In the genomic region with DNA sequence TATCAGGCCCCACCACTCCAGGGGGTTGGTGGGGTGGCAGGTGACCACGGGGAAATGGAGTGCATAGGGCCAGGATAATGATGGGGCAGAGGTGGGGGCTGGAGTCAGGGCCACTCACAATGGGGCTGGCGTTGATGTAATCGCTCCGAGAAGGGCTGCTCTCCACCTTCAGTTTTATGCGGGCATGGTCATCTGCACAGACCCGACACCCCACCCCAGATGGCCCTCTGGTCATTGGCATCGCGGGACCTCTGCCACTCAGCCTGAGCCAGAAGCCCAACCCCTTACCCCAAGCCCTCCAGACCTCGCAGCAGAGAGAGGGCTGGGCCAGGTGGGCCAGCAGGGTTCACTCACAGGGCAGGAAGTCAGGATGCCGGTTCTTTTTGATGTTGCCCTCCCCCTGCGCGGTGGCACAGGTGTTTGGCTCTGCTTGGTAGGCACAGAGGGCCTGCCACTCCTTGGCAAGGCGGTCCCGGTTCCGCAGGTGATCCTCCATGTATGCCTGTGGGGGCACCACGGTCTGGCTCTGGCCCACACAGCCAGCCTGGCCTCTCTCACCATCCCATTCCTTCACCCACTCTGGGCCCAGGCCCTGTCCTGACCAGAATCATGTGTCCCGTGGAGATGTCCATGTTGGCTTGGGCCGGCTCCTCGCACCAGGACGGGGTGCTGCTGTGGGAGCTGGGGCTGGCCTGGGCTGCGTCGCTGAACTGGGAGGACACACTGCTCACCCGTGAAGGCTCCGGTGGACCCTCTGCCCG, we compare ENCODE assay signal across 19 cellular contexts. TPM values are rescaled to one million over a fixed set of nuclear protein-coding genes. Genes with fewer than 3 reads are reported as not detected.
"Had no signal": no experiment of that assay in that cellular context is flagged by ENCODE, and none has a peak within 500 bp of the region (broad histone marks: within the 10 kb centered on the region; RNA-seq: fewer than 3 reads in every experiment).

No MANE protein-coding gene starts in this region.

- H3K27ac Mint-ChIP-seq: mesothelial cell of epicardium, progenitor cell of endocrine pancreas had no signal

- H3K9me3 Mint-ChIP-seq: activated CD4-positive, alpha-beta memory T cell treated with anti-CD3 and anti-CD28 coated beads for 36 hours; mesothelial cell of epicardium had no signal

- H3K4me3 ChIP-seq: adrenal gland, gastroesophageal sphincter, upper lobe of left lung had no signal

- H3K4me3 Mint-ChIP-seq: activated CD4-positive, alpha-beta memory T cell treated with anti-CD3 and anti-CD28 coated beads for 36 hours; mesothelial cell of epicardium had no signal

- ATAC-seq: gastroesophageal sphincter, left ventricle myocardium superior, right cardiac atrium had no signal

- DNase-seq: activated CD4-positive, alpha-beta memory T cell treated with anti-CD3 and anti-CD28 coated beads for 36 hours; activated naive CD4-positive, alpha-beta T cell; central memory CD4-positive, alpha-beta T cell; cortex of kidney; effector memory CD4-positive, alpha-beta T cell; left ventricle myocardium superior; stimulated activated CD4-positive, alpha-beta T cell treated with anti-CD3 and anti-CD28 coated beads, Interleukin-2, amount 100 ng/mL, for 24 hours; stimulated activated naive CD4-positive, alpha-beta T cell treated with Interleukin-2 at 50 U/mL for 16 hours had no signal

- H3K36me3 ChIP-seq: adrenal gland, gastroesophageal sphincter, upper lobe of left lung had no signal

- H3K36me3 Mint-ChIP-seq: activated CD4-positive, alpha-beta memory T cell treated with anti-CD3 and anti-CD28 coated beads for 36 hours; mesothelial cell of epicardium had no signal

- H3K9me3 ChIP-seq: adrenal gland, gastroesophageal sphincter, upper lobe of left lung had no signal

- H3K27me3 ChIP-seq: adrenal gland, upper lobe of left lung had no signal

- H3K27ac ChIP-seq: adrenal gland, epithelial cell of prostate, gastroesophageal sphincter, upper lobe of left lung had no signal

RNA-seq across cellular contexts. Expression of a gene that starts 12.4 kb away (rescaled TPM):
- total RNA-seq: kidney; left ventricle myocardium superior; T-helper 2 cell treated with Interferon-gamma antibody and Interleukin-4, amounts not matched to agents 100 ng/mL and 5 ng/mL, for 36 hours had no signal

RNA-seq across cellular contexts. Expression of a gene that starts 35.7 kb away (rescaled TPM):
- total RNA-seq: activated CD4-positive, alpha-beta memory T cell treated with anti-CD3 and anti-CD28 coated beads for 36 hours; adrenal gland; gastroesophageal sphincter; kidney; left ventricle myocardium superior; mesothelial cell of epicardium; myocyte; progenitor cell of endocrine pancreas; right cardiac atrium; T-helper 2 cell treated with Interferon-gamma antibody and Interleukin-4, amounts not matched to agents 100 ng/mL and 5 ng/mL, for 36 hours; upper lobe of left lung had no signal
- polyA plus RNA-seq: adrenal gland, right cardiac atrium had no signal

RNA-seq across cellular contexts. Expression of a gene that starts 43.8 kb away (rescaled TPM):
- total RNA-seq: activated CD4-positive, alpha-beta memory T cell treated with anti-CD3 and anti-CD28 coated beads for 36 hours; gastroesophageal sphincter; left ventricle myocardium superior; mesothelial cell of epicardium; progenitor cell of endocrine pancreas; right cardiac atrium; T-helper 2 cell treated with Interferon-gamma antibody and Interleukin-4, amounts not matched to agents 100 ng/mL and 5 ng/mL, for 36 hours; temporal lobe had no signal
- polyA plus RNA-seq: right cardiac atrium had no signal
